ENCODE assay signal across 21 cellular contexts in genomic region chr18:79424880-79425572, GRCh38. TPM values are rescaled to one million over a fixed set of nuclear protein-coding genes. Genes with fewer than 3 reads are reported as not detected.
DNase-seq lines count a peak whose midpoint lies in the region; ATAC-seq, FAIRE-seq and TF ChIP-seq lines count a peak whose summit lies in the region.
"Had no signal": no experiment of that assay in that cellular context is flagged by ENCODE, and none has a peak within 500 bp of the region (broad histone marks: within the 10 kb centered on the region; RNA-seq: fewer than 3 reads in every experiment).

No MANE protein-coding gene starts in this region.

- H3K9me3 ChIP-seq in HEK293 (ENCODE audit: control insufficient read depth, insufficient read depth, low read depth, low read length) (no peaks in the 10 kb centered on the region), H1 (ENCODE audit: insufficient read depth in 2 of 2, low read depth in 1 of 2, low read length in 1 of 2) (no peaks in the 10 kb centered on the region)
- H3K9me3 ChIP-seq: esophagus muscularis mucosa, heart left ventricle, suprapubic skin had no signal

- H3K79me2 ChIP-seq in H1 (ENCODE audit: control insufficient read depth in 1 of 2, insufficient read depth in 2 of 2, low read length in 2 of 2), result no peaks in the 10 kb centered on the region

- 94% methylated on average over 14 of the region's 19 CpGs; no CpG with 5 or more reads in 1 of the 2 experiments for WGBS in H1 (ENCODE audit: extremely low coverage in 1 of 2, insufficient coverage in 1 of 2, insufficient read length in 1 of 2, insufficient replicate concordance in 2 of 2, low coverage in 1 of 2, low lambda C conversion rate in 2 of 2, missing lambda C conversion rate in 1 of 2), 2 experiments

- H3K4me1 Mint-ChIP-seq in activated T-cell treated with anti-CD3 and anti-CD28 coated beads, Interleukin-2, amount 50 U/mL, for 72 hours (ENCODE audit: low read depth), result peaks cover 32% of the 10 kb centered on the region

- H3K27ac ChIP-seq in HEK293 (ENCODE audit: extremely low read depth, low read depth, low read length) (no peak overlapping the region), H1 (ENCODE audit: low read depth, low read length) (no peak overlapping the region)
- H3K27ac ChIP-seq: dorsolateral prefrontal cortex, neural progenitor cell, suprapubic skin had no signal

- DNase-seq in activated T-cell treated with anti-CD3 and anti-CD28 coated beads, Interleukin-2, amount 50 U/mL, for 72 hours, result no peak
- DNase-seq in activated T-cell treated with anti-CD3 and anti-CD28 coated beads, Interleukin-2, amount 50 U/mL, for 48 hours, result no peak
- no peak for DNase-seq in H1 (ENCODE audit: low read depth in 1 of 2, low spot score in 2 of 2)
- DNase-seq in retina, result peak; percentile 39
- DNase-seq in stimulated activated CD4-positive, alpha-beta T cell treated with anti-CD3 and anti-CD28 coated beads, Interleukin-12 subunit alpha, Interleukin-12 subunit beta, amount 100 ng/mL, for 4 hours, result no peak
- no peak for DNase-seq in germinal center (ENCODE audit: low spot score)
- DNase-seq: activated CD8-positive, alpha-beta memory T cell treated with anti-CD3 and anti-CD28 coated beads for 24 hours; activated gamma-delta T cell treated with Interleukin-2 at 50 U/mL for 16 hours; dorsolateral prefrontal cortex; HCEC 1CT; NCI-H1694; NCI-H526 treated with DMSO at 0.1 percent for 48 hours; PC-3 had no signal

- H3K14ac ChIP-seq in H1 (ENCODE audit: insufficient read length), result no peak overlapping the region

- no peak overlapping the region for H2AK5ac ChIP-seq in H1 (ENCODE audit: low read depth, low read length)

- H3K18ac ChIP-seq in H1 (ENCODE audit: extremely low read depth, low read length), result no peak overlapping the region

- no peak overlapping the region for H3K4ac ChIP-seq in H1 (replicated peaks; ENCODE audit: insufficient read length, low read depth, low read length)

- POLR2A ChIA-PET in HEK293 (lab: Yijun Ruan, JAX) (no interaction called here), H1 (lab: Charles Lee; ENCODE audit: partially characterized antibody) (no interaction called here)

- ATAC-seq in activated T-cell treated with anti-CD3 and anti-CD28 coated beads, Interleukin-2, amount 50 U/mL, for 72 hours (replicated peaks in 1 of 2), result no peak
- no peak for ATAC-seq in GM21360 (IDR thresholded peaks at IDR 0.05; ENCODE audit: unreplicated experiment)
- ATAC-seq: PC-3 had no signal

- no peaks in the 10 kb centered on the region for H3K27me3 Mint-ChIP-seq in activated T-cell treated with anti-CD3 and anti-CD28 coated beads, Interleukin-2, amount 50 U/mL, for 72 hours (ENCODE audit: low read depth)

- H4K20me1 ChIP-seq in H1 (replicated peaks in 1 of 2; ENCODE audit: control insufficient read depth in 1 of 2, insufficient read depth in 2 of 2, low read length in 2 of 2), result no peaks in the 10 kb centered on the region

- TF ChIP-seq RAD21 in H1 (IDR thresholded peaks at IDR 0.05 in 1 of 2, conservative IDR thresholded peaks at IDR 0.05 in 1 of 2; ENCODE audit: low read depth in 2 of 2, low read length in 2 of 2), result no peak

- no peak for TF ChIP-seq EP300 in H1 (IDR thresholded peaks at IDR 0.05; ENCODE audit: borderline replicate concordance in 1 of 2, low read depth in 2 of 2, low read length in 2 of 2)

- H3K4me1 ChIP-seq in HEK293 (ENCODE audit: control insufficient read depth, insufficient read depth, low read length) (no peaks in the 10 kb centered on the region), H1 (replicated peaks in 1 of 4; ENCODE audit: control insufficient read depth in 3 of 4, insufficient read depth in 4 of 4, low read length in 3 of 4) (no peaks in the 10 kb centered on the region)

- H2BK15ac ChIP-seq in H1 (ENCODE audit: low read length), result no peak overlapping the region

- H3K36me3 ChIP-seq in HEK293 (ENCODE audit: control insufficient read depth in 2 of 2, insufficient read depth in 1 of 2, low read length in 2 of 2) (peaks cover 4 to 20% of the 10 kb centered on the region in 2 experiments; a peak in 2 of 3 replicates), H1 (ENCODE audit: control insufficient read depth in 2 of 4, insufficient read depth in 4 of 4, low read length in 3 of 4) (no peaks in the 10 kb centered on the region; a peak in 1 of 8 replicates)
- H3K36me3 ChIP-seq: neural progenitor cell had no signal

- FAIRE-seq in H1 (lab: Jason Lieb, UNC), result no peak
- FAIRE-seq: islet of Langerhans had no signal

- H2BK120ac ChIP-seq in H1 (replicated peaks; ENCODE audit: low read depth, low read length), result no peak overlapping the region

- no peak overlapping the region for H3K4me2 ChIP-seq in H1 (ENCODE audit: insufficient read depth in 1 of 2, low read depth in 2 of 2, low read length in 2 of 2)
- H3K4me2 ChIP-seq: neural progenitor cell had no signal

- CTCF ChIA-PET in HEK293 (lab: Yijun Ruan, JAX), result no interaction called here
- CTCF ChIA-PET in H1 (lab: Charles Lee; ENCODE audit: partially characterized antibody), result no interaction called here

- no peak overlapping the region for H3K56ac ChIP-seq in H1 (replicated peaks; ENCODE audit: insufficient read length, low read depth, low read length)

- H4K5ac ChIP-seq in H1 (ENCODE audit: insufficient read length, low read depth, low read length), result no peak overlapping the region

- H3K9me3 Mint-ChIP-seq in activated T-cell treated with anti-CD3 and anti-CD28 coated beads, Interleukin-2, amount 50 U/mL, for 72 hours, result no peaks in the 10 kb centered on the region
- H3K9me3 Mint-ChIP-seq: neural progenitor cell had no signal

- no peak overlapping the region for H2AFZ ChIP-seq in H1 (ENCODE audit: low read length)
- H2AFZ ChIP-seq: neural progenitor cell had no signal

- TF ChIP-seq POLR2A in H1 (IDR thresholded peaks at IDR 0.05; ENCODE audit: control extremely low read depth in 1 of 2, low read depth in 2 of 2, low read length in 2 of 2), result no peak

- H2BK12ac ChIP-seq in H1 (ENCODE audit: low read depth, low read length), result no peak overlapping the region

- no peak overlapping the region for H3K4me3 ChIP-seq in HEK293 (ENCODE audit: low read depth, low read length)
- H3K4me3 ChIP-seq in H1 (ENCODE audit: extremely low read depth in 1 of 4, insufficient read depth in 2 of 4, low read depth in 3 of 4, low read length in 4 of 4), result no peak overlapping the region
- H3K4me3 ChIP-seq: dorsolateral prefrontal cortex, esophagus muscularis mucosa, heart left ventricle, lung, neural progenitor cell, suprapubic skin had no signal

- no peak overlapping the region for H2BK20ac ChIP-seq in H1 (ENCODE audit: low read length)

- no peaks in the 10 kb centered on the region; the same call in 1 of the 2 replicates for H3K79me1 ChIP-seq in H1 (ENCODE audit: low read depth, low read length)

- TF ChIP-seq CTCF in HEK293 (tag by site-specific recombination; IDR thresholded peaks at IDR 0.05), result no peak
- TF ChIP-seq CTCF in H1 (IDR thresholded peaks at IDR 0.05; ENCODE audit: control extremely low read depth in 1 of 3, insufficient read depth in 1 of 3, low read depth in 1 of 3, low read length in 3 of 3), result no peak

- H4K91ac ChIP-seq in H1 (replicated peaks; ENCODE audit: insufficient read length, low read length), result no peak overlapping the region

- H3K27ac Mint-ChIP-seq in activated T-cell treated with anti-CD3 and anti-CD28 coated beads, Interleukin-2, amount 50 U/mL, for 72 hours, result peak overlapping the region; percentile 47
- H3K27ac Mint-ChIP-seq: neural progenitor cell had no signal

- no peak overlapping the region for H2BK5ac ChIP-seq in H1 (ENCODE audit: low read depth, low read length)

- H3K9ac ChIP-seq in H1 (replicated peaks in 1 of 4; ENCODE audit: extremely low read depth in 1 of 4, low read depth in 3 of 4, low read length in 3 of 4), result no peak overlapping the region
- H3K9ac ChIP-seq: neural progenitor cell had no signal

- H4K8ac ChIP-seq in H1 (ENCODE audit: extremely low read depth, insufficient read depth, low read length), result peak overlapping the region; percentile 20; the same call in 1 of the 2 replicates

- H3K27me3 ChIP-seq in H1 (replicated peaks in 1 of 4; ENCODE audit: control insufficient read depth in 3 of 4, extremely low read depth in 1 of 4, insufficient read depth in 3 of 4, low read length in 3 of 4), result no peaks in the 10 kb centered on the region
- H3K27me3 ChIP-seq: esophagus muscularis mucosa, heart left ventricle, neural progenitor cell, suprapubic skin had no signal

- H3K36me3 Mint-ChIP-seq in activated T-cell treated with anti-CD3 and anti-CD28 coated beads, Interleukin-2, amount 50 U/mL, for 72 hours (ENCODE audit: insufficient read depth in 2 of 2), result peaks cover 15 to 20% of the 10 kb centered on the region in 2 donors
- H3K36me3 Mint-ChIP-seq: neural progenitor cell had no signal

- no peak overlapping the region for H3K4me3 Mint-ChIP-seq in activated T-cell treated with anti-CD3 and anti-CD28 coated beads, Interleukin-2, amount 50 U/mL, for 72 hours
- H3K4me3 Mint-ChIP-seq: neural progenitor cell had no signal

- no peaks in the 10 kb centered on the region; the same call in 1 of the 2 replicates for H3K23me2 ChIP-seq in H1 (ENCODE audit: low read depth, low read length)

- no peak overlapping the region for H3K23ac ChIP-seq in H1 (ENCODE audit: insufficient read length)

TF ChIP-seq in HEK293, 187 proteins besides CTCF, POLR2A, EP300 and RAD21:
- TF ChIP-seq ZNF366 (tag by site-specific recombination; conservative IDR thresholded peaks at IDR 0.05) (peak; percentile 32; the same call in 1 of the 2 replicates), ZNF292 (tag by site-specific recombination; IDR thresholded peaks at IDR 0.05; ENCODE audit: borderline replicate concordance, low read depth) (no peak), ZNF596 (tag by site-specific recombination; IDR thresholded peaks at IDR 0.05) (peak; percentile 94)

TF ChIP-seq in H1, 55 proteins besides CTCF, POLR2A, EP300 and RAD21:
- TF ChIP-seq TEAD4 (IDR thresholded peaks at IDR 0.05; ENCODE audit: low read depth, low read length) (no peak), BACH1 (IDR thresholded peaks at IDR 0.05; ENCODE audit: low read length) (no peak), FOSL1 (IDR thresholded peaks at IDR 0.05; ENCODE audit: insufficient read depth, low read depth, low read length) (no peak), ASH2L (IDR thresholded peaks at IDR 0.05; ENCODE audit: low read length) (no peak), MAFK (IDR thresholded peaks at IDR 0.05; ENCODE audit: low read depth, low read length) (no peak)

RNA-seq across cellular contexts. Expression of gene NFATC1, which starts 29.3 kb away (rescaled TPM):
- total RNA-seq in activated T-cell treated with anti-CD3 and anti-CD28 coated beads, Interleukin-2, amount 50 U/mL, for 72 hours, result 10 to 100 TPM; 70.4 to 86.0 TPM
- total RNA-seq in H1 (2021; fragmentation: NEBNext Ultra II Directional; extraction: Animal tissue kit (Norgen Biotek cat#: 25700)), result 6.6 and 6.8 TPM in 2 replicates
- 2.0 and 3.2 TPM in 2 replicates for polyA plus RNA-seq in H1 (2011; rRNA removed)
- 1.4 TPM for polyA plus RNA-seq in H1 (2011; cell fraction: cytosol; rRNA removed)
- polyA plus RNA-seq in H1 (2011; cell fraction: nucleus; rRNA removed), result 4.2 TPM
- polyA plus RNA-seq in H1 (2012, experiment 1 of 2), result 4.8 to 6.0 TPM (median 5.5 TPM) in 4 replicates
- polyA plus RNA-seq in H1 (2012, experiment 2 of 2), result 4.5 TPM
- 3.5 TPM for polyA plus RNA-seq in H1 (2013, experiment 1 of 2)
- 3.6 TPM for polyA plus RNA-seq in H1 (2013, experiment 2 of 2)
- 2.4 and 2.8 TPM in 2 replicates for polyA minus RNA-seq in H1 (2011; rRNA and poly(A)+ RNA removed)
- polyA minus RNA-seq in H1 (2011; cell fraction: cytosol; rRNA and poly(A)+ RNA removed), result 7.3 TPM
- 8.7 TPM for polyA minus RNA-seq in H1 (2011; cell fraction: nucleus; rRNA and poly(A)+ RNA removed)
